Comparison of ENCODE assay signal across 15 cellular contexts in genomic region chr2:121061633-121062032, GRCh38.
DNase-seq lines count a peak whose midpoint lies in the region; TF ChIP-seq lines count a peak whose summit lies in the region.
"Had no signal": no experiment of that assay in that cellular context is flagged by ENCODE, and none has a peak within 500 bp of the region (broad histone marks: within the 10 kb centered on the region; RNA-seq: fewer than 3 reads in every experiment).

No MANE protein-coding gene starts in this region.

- H3K36me3 ChIP-seq in ES-I3 (ENCODE audit: insufficient read depth, low read length): no peaks in the 10 kb centered on the region
- H3K36me3 ChIP-seq: BLaER1 had no signal

- no peak overlapping the region for H3K27ac Mint-ChIP-seq in glutamatergic neuron (ENCODE audit: unreplicated experiment)
- H3K27ac Mint-ChIP-seq: CD14-positive monocyte; CD4-positive, alpha-beta memory T cell had no signal

- H3K9me3 ChIP-seq in ES-I3 (ENCODE audit: control insufficient read depth, insufficient read depth, low read length): no peaks in the 10 kb centered on the region
- H3K9me3 ChIP-seq: BLaER1 had no signal

- no peak for TF ChIP-seq CTCF in glutamatergic neuron (IDR thresholded peaks at IDR 0.05; ENCODE audit: partially characterized antibody, unreplicated experiment)

- DNase-seq in NCI-H2107 treated with DMSO at 0.1 percent for 48 hours (lab: John Stamatoyannopoulos, UW; ENCODE audit: unreplicated experiment) (peak; percentile 32), NCI-H2107 (lab: John Stamatoyannopoulos, UW) (no peak), NCI-H2171 treated with DMSO at 0.1 percent for 48 hours (lab: John Stamatoyannopoulos, UW) (peak; percentile 53), glutamatergic neuron (peak; percentile 54), NCI-H1417 (lab: John Stamatoyannopoulos, UW) (no peak), iPS-NIHi7 (ENCODE audit: extremely low spot score) (no peak)
- DNase-seq: 8988T; CD4-positive, alpha-beta memory T cell; DMS53; DND-41; EL; H9 had no signal

- peaks cover 19% of the 10 kb centered on the region for H3K4me1 Mint-ChIP-seq in glutamatergic neuron (ENCODE audit: low read depth, unreplicated experiment)
- H3K4me1 Mint-ChIP-seq: CD14-positive monocyte; CD4-positive, alpha-beta memory T cell had no signal

- H3K9me3 Mint-ChIP-seq in glutamatergic neuron (ENCODE audit: unreplicated experiment): peaks cover 6% of the 10 kb centered on the region
- H3K9me3 Mint-ChIP-seq: CD14-positive monocyte, H9 had no signal

- no peaks in the 10 kb centered on the region for H3K36me3 Mint-ChIP-seq in glutamatergic neuron (ENCODE audit: unreplicated experiment)
- H3K36me3 Mint-ChIP-seq: CD14-positive monocyte; CD4-positive, alpha-beta memory T cell had no signal

- no peak overlapping the region for H3K4me3 Mint-ChIP-seq in glutamatergic neuron (ENCODE audit: unreplicated experiment)
- H3K4me3 Mint-ChIP-seq: CD14-positive monocyte; CD4-positive, alpha-beta memory T cell; H9 had no signal

- H3K4me1 ChIP-seq in ES-I3 (ENCODE audit: insufficient read depth, low read length): peaks cover 16% of the 10 kb centered on the region
- H3K4me1 ChIP-seq: BLaER1 had no signal

- peaks cover 11% of the 10 kb centered on the region for H3K27me3 Mint-ChIP-seq in glutamatergic neuron (ENCODE audit: unreplicated experiment)

- H3K9ac ChIP-seq in ES-I3 (ENCODE audit: low read depth, low read length): 0 out of 2 replicates have a peak overlapping the region, but pooled peaks have one; percentile 2
- H3K9ac ChIP-seq: BLaER1 had no signal

Comparison
In these comparisons a context has a peak if more than half of its experiments do, and no peak if none do; other contexts are left out.
1. DNase-seq: peak in NCI-H2107 treated with DMSO at 0.1 percent for 48 hours (single experiment), NCI-H2171 treated with DMSO at 0.1 percent for 48 hours (single experiment) and glutamatergic neuron (single experiment); none in NCI-H2107 (single experiment), NCI-H1417 (0 of 3) and iPS-NIHi7 (single experiment).